Comparison of ENCODE assay signal across 17 cellular contexts in genomic region chr5:149408252-149409099, GRCh38. TPM values are rescaled to one million over a fixed set of nuclear protein-coding genes. Genes with fewer than 3 reads are reported as not detected.
DNase-seq lines count a peak whose midpoint lies in the region; ATAC-seq and TF ChIP-seq lines count a peak whose summit lies in the region.
"Had no signal": no experiment of that assay in that cellular context is flagged by ENCODE, and none has a peak within 500 bp of the region (broad histone marks: within the 10 kb centered on the region; RNA-seq: fewer than 3 reads in every experiment).

No MANE protein-coding gene starts in this region.

- no peak overlapping the region for H2BK120ac ChIP-seq in trophoblast cell (ENCODE audit: insufficient read depth, low read length, poor library complexity)

- H3K4me1 ChIP-seq in heart left ventricle (peaks cover 0 to 37% (median 12%) of the 10 kb centered on the region in 12 donors), gastroesophageal sphincter (peaks cover 0 to 46% (median 8%) of the 10 kb centered on the region in 3 donors), trophoblast cell (ENCODE audit: control insufficient read depth in 1 of 2, insufficient read depth in 2 of 2, low read length in 2 of 2) (peaks cover 22 to 44% of the 10 kb centered on the region in 2 experiments), uterus (peaks cover 13 to 20% of the 10 kb centered on the region in 2 donors)

- H3K23ac ChIP-seq in trophoblast cell (ENCODE audit: low read length), result no peak overlapping the region

- no peak overlapping the region for H3K4me2 ChIP-seq in trophoblast cell (ENCODE audit: low read length)

- H3K27me3 Mint-ChIP-seq in glutamatergic neuron (ENCODE audit: unreplicated experiment), result peaks cover 4% of the 10 kb centered on the region

- H3K27ac ChIP-seq in heart left ventricle, result peak overlapping the region; percentile 21 to 97 (median 74)
- peak overlapping the region; percentile 93 to 100 (median 95) for H3K27ac ChIP-seq in gastroesophageal sphincter
- H3K27ac ChIP-seq in trophoblast cell (ENCODE audit: low read depth, low read length), result no peak overlapping the region
- peak overlapping the region; percentile 99 for H3K27ac ChIP-seq in uterus

- no peak for TF ChIP-seq EP300 in gastroesophageal sphincter (IDR thresholded peaks at IDR 0.05)

- H3K18ac ChIP-seq in trophoblast cell (ENCODE audit: low read length), result no peak overlapping the region

- H3K4me3 Mint-ChIP-seq in glutamatergic neuron (ENCODE audit: unreplicated experiment), result no peak overlapping the region
- H3K4me3 Mint-ChIP-seq: stimulated activated naive CD8-positive, alpha-beta T cell treated with anti-CD3 and anti-CD28 coated beads, Interleukin-15, amount 100 ng/mL, for 72 hours had no signal

- peaks cover 6% of the 10 kb centered on the region for H3K4me1 Mint-ChIP-seq in glutamatergic neuron (ENCODE audit: low read depth, unreplicated experiment)
- H3K4me1 Mint-ChIP-seq: stimulated activated naive CD8-positive, alpha-beta T cell treated with anti-CD3 and anti-CD28 coated beads, Interleukin-15, amount 100 ng/mL, for 72 hours had no signal

- no peaks in the 10 kb centered on the region for H3K9me3 ChIP-seq in heart left ventricle
- no peaks in the 10 kb centered on the region for H3K9me3 ChIP-seq in gastroesophageal sphincter
- no peaks in the 10 kb centered on the region for H3K9me3 ChIP-seq in trophoblast cell (ENCODE audit: insufficient read depth, low read depth, low read length)
- H3K9me3 ChIP-seq in uterus, result no peaks in the 10 kb centered on the region

- peaks cover 2% of the 10 kb centered on the region for H3K9me3 Mint-ChIP-seq in glutamatergic neuron (ENCODE audit: unreplicated experiment)
- H3K9me3 Mint-ChIP-seq: stimulated activated naive CD8-positive, alpha-beta T cell treated with anti-CD3 and anti-CD28 coated beads, Interleukin-15, amount 100 ng/mL, for 72 hours had no signal

- H3K9ac ChIP-seq in trophoblast cell (ENCODE audit: low read length), result no peak overlapping the region

- H3K4ac ChIP-seq in trophoblast cell (ENCODE audit: low read depth, low read length), result no peak overlapping the region

- H3K4me3 ChIP-seq in heart left ventricle (peak overlapping the region; percentile 13 to 72 (median 48)), gastroesophageal sphincter (peak overlapping the region; percentile 74 to 84), trophoblast cell (ENCODE audit: low read depth, low read length) (no peak overlapping the region), uterus (peak overlapping the region; percentile 68 to 88)

- H3K79me2 ChIP-seq in trophoblast cell (ENCODE audit: control insufficient read depth, insufficient read depth, low read length, poor library complexity), result no peaks in the 10 kb centered on the region

- intact Hi-C loops in heart left ventricle (cut with DNase I) (no loop called here), Right ventricle myocardium superior (cut with DNase I) (no loop called here), uterus (cut with DNase I; ENCODE audit: low total_unique reads) (no loop called here)

- H4K12ac ChIP-seq in trophoblast cell (ENCODE audit: low read depth, low read length), result no peak overlapping the region

- no peak overlapping the region for H2BK5ac ChIP-seq in trophoblast cell (ENCODE audit: low read depth, low read length, poor library complexity)

- H2AFZ ChIP-seq in trophoblast cell (ENCODE audit: insufficient read depth, low read length, poor library complexity), result no peak overlapping the region

- DNase-seq in heart left ventricle (no peak), Right ventricle myocardium superior (no peak), trophoblast cell (no peak), uterus (no peak), HuH-7.5 (ENCODE audit: low spot score) (no peak), cerebellum (ENCODE audit: low spot score) (no peak), glutamatergic neuron (no peak)
- DNase-seq: activated CD4-positive, CD25-positive, alpha-beta regulatory T cell; anterior cingulate cortex; DMS153; NCI-H1417; occipital lobe; stimulated activated naive CD8-positive, alpha-beta T cell treated with anti-CD3 and anti-CD28 coated beads, Interleukin-15, amount 100 ng/mL, for 72 hours had no signal

- H3K36me3 Mint-ChIP-seq in glutamatergic neuron (ENCODE audit: unreplicated experiment), result no peaks in the 10 kb centered on the region

- H2BK12ac ChIP-seq in trophoblast cell (ENCODE audit: low read length), result peak overlapping the region; percentile 2

- ATAC-seq in heart left ventricle, result no peak
- ATAC-seq in Right ventricle myocardium superior (ENCODE audit: poor library complexity), result no peak
- no peak for ATAC-seq in gastroesophageal sphincter
- ATAC-seq: stimulated activated naive CD8-positive, alpha-beta T cell treated with anti-CD3 and anti-CD28 coated beads, Interleukin-15, amount 100 ng/mL, for 72 hours had no signal

- H4K8ac ChIP-seq in trophoblast cell (ENCODE audit: low read depth, low read length), result no peak overlapping the region

- TF ChIP-seq POLR2A in heart left ventricle (IDR thresholded peaks at IDR 0.05) (no peak), gastroesophageal sphincter (IDR thresholded peaks at IDR 0.05) (peak; percentile 17 to 44), uterus (IDR thresholded peaks at IDR 0.05) (no peak)

- TF ChIP-seq CTCF in heart left ventricle (IDR thresholded peaks at IDR 0.05), result no peak
- no peak for TF ChIP-seq CTCF in gastroesophageal sphincter (IDR thresholded peaks at IDR 0.05)
- TF ChIP-seq CTCF in uterus (IDR thresholded peaks at IDR 0.05), result no peak
- no peak for TF ChIP-seq CTCF in glutamatergic neuron (IDR thresholded peaks at IDR 0.05; ENCODE audit: partially characterized antibody, unreplicated experiment)

- H3K79me1 ChIP-seq in trophoblast cell (ENCODE audit: low read length), result peaks cover 20% of the 10 kb centered on the region

- H3K27me3 ChIP-seq in heart left ventricle (no peaks in the 10 kb centered on the region), gastroesophageal sphincter (no peaks in the 10 kb centered on the region), trophoblast cell (ENCODE audit: insufficient read depth, low read length) (no peaks in the 10 kb centered on the region), uterus (no peaks in the 10 kb centered on the region)

- H3K27ac Mint-ChIP-seq in glutamatergic neuron (ENCODE audit: unreplicated experiment), result no peak overlapping the region

- H3K14ac ChIP-seq in trophoblast cell (ENCODE audit: low read length), result no peak overlapping the region

- WGBS in heart left ventricle, 4 donors, result 76 to 89% (median 82%) methylated on average over 12 of the region's 12 CpGs
- WGBS in gastroesophageal sphincter (ENCODE audit: low coverage in 1 of 2), 2 donors, result 15 to 36% methylated on average over 5 to 6 of the region's 12 CpGs
- WGBS in trophoblast cell (ENCODE audit: extremely low coverage, insufficient coverage, insufficient read length), result no CpG with 5 or more reads among the region's 12 CpGs

- H3K36me3 ChIP-seq in heart left ventricle, result peaks cover 0 to 42% (median 0%) of the 10 kb centered on the region in 9 donors
- H3K36me3 ChIP-seq in gastroesophageal sphincter, result peaks cover 12 to 56% of the 10 kb centered on the region in 2 donors
- H3K36me3 ChIP-seq in trophoblast cell (ENCODE audit: control insufficient read depth in 1 of 2, insufficient read depth in 2 of 2, low read length in 2 of 2), result no peaks in the 10 kb centered on the region
- no peaks in the 10 kb centered on the region for H3K36me3 ChIP-seq in uterus

- H2AK5ac ChIP-seq in trophoblast cell (ENCODE audit: low read length), result peak overlapping the region; percentile 52

- peak overlapping the region; percentile 14 for H4K91ac ChIP-seq in trophoblast cell (ENCODE audit: low read depth, low read length)

RNA-seq across cellular contexts. Expression of gene IL17B, which starts 29.4 kb away (rescaled TPM):
- under 1 TPM in 2 of 9 donors, not detected in 7; 0.35 to 0.42 TPM for total RNA-seq in heart left ventricle
- polyA plus RNA-seq in heart left ventricle, result under 1 TPM in 1 of 2 donors, not detected in 1; 0.33 TPM
- total RNA-seq in Right ventricle myocardium superior, result not detected
- total RNA-seq in gastroesophageal sphincter, result 1 to 10 TPM; 2.3 to 7.2 (median 4.0) TPM
- 0.25 and 0.26 TPM in 2 replicates for polyA plus RNA-seq in trophoblast cell (2013)
- total RNA-seq in uterus, result 1 to 10 TPM in 2 of 4 donors, not detected in 2; 1.6 to 2.3 TPM
- total RNA-seq in cerebellum, result not detected
- 0.88 TPM for total RNA-seq in glutamatergic neuron (ENCODE audit: unreplicated experiment)
- total RNA-seq: A673, endothelial cell of umbilical vein, HT1080, occipital lobe had no signal
- polyA plus RNA-seq: endothelial cell of umbilical vein had no signal

RNA-seq across cellular contexts. Expression of gene PCYOX1L, which starts 50.6 kb away (rescaled TPM):
- total RNA-seq in heart left ventricle, result 1 to 10 TPM; 2.3 to 6.8 (median 3.7) TPM
- polyA plus RNA-seq in heart left ventricle, result 1 to 10 TPM; 2.3 to 6.5 TPM
- 2.0 TPM for total RNA-seq in Right ventricle myocardium superior
- total RNA-seq in gastroesophageal sphincter, result 1 to 10 TPM; 2.5 to 4.7 (median 3.8) TPM
- 2.2 and 2.4 TPM in 2 replicates for polyA plus RNA-seq in trophoblast cell (2013)
- total RNA-seq in uterus, result 1 to 10 TPM in 3 of 4 donors, under 1 TPM in 1; 0.59 to 8.6 (median 5.9) TPM
- 9.0 TPM for total RNA-seq in cerebellum
- 25.4 TPM for total RNA-seq in glutamatergic neuron (ENCODE audit: unreplicated experiment)

Comparison
In these comparisons a context has a peak if more than half of its experiments do, and no peak if none do; other contexts are left out.
1. POLR2A ChIP-seq: peak in gastroesophageal sphincter (2 of 2); none in heart left ventricle (0 of 2) and uterus (0 of 2).